In genomic region chr5:56314536-56314935, GRCh38 we compare ENCODE assay signal across 9 cellular contexts.
DNase-seq lines count a peak whose midpoint lies in the region; ATAC-seq and TF ChIP-seq lines count a peak whose summit lies in the region.
"Had no signal": no experiment of that assay in that cellular context is flagged by ENCODE, and none has a peak within 500 bp of the region (broad histone marks: within the 10 kb centered on the region; RNA-seq: fewer than 3 reads in every experiment).

No MANE protein-coding gene starts in this region.

- intact Hi-C loops in PC-3 (cut with micrococcal nuclease), result no loop called here
- intact Hi-C loops in left ventricle myocardium inferior (cut with micrococcal nuclease), result no loop called here

- POLR2A ChIA-PET in PC-3 (lab: Charles Lee; ENCODE audit: unreplicated experiment), result no interaction called here

- TF ChIP-seq CTCF in GM13977 (IDR thresholded peaks at IDR 0.05; ENCODE audit: extremely low read depth, insufficient read depth, missing control alignments), result peak; percentile 75
- TF ChIP-seq CTCF in PC-3 (conservative IDR thresholded peaks at IDR 0.05; ENCODE audit: low read depth, low read length), result peak; percentile 48
- peak; percentile 65 for TF ChIP-seq CTCF in left ventricle myocardium inferior (IDR thresholded peaks at IDR 0.05; ENCODE audit: borderline replicate concordance)

- H3K9me3 ChIP-seq in PC-3 (ENCODE audit: low read length) (no peaks in the 10 kb centered on the region), left ventricle myocardium inferior (replicated peaks) (no peaks in the 10 kb centered on the region)

- CTCF ChIA-PET in PC-3 (lab: Charles Lee), result no interaction called here

- no peaks in the 10 kb centered on the region for H3F3A ChIP-seq in PC-3 (ENCODE audit: low read length, unreplicated experiment)

- no peak overlapping the region for H3K4me3 ChIP-seq in PC-3 (ENCODE audit: low read length)
- H3K4me3 ChIP-seq in left ventricle myocardium inferior, result no peak overlapping the region

- no peaks in the 10 kb centered on the region for H3K9me2 ChIP-seq in PC-3 (replicated peaks; ENCODE audit: low read length)

- peak; percentile 26 for DNase-seq in Ammon's horn (ENCODE audit: low spot score)
- peak; percentile 58 for DNase-seq in GM13977 (ENCODE audit: low spot score)
- DNase-seq in PC-3, result peak; percentile 7
- DNase-seq in left ventricle myocardium inferior, result peak; percentile 17
- DNase-seq in activated CD8-positive, alpha-beta memory T cell treated with anti-CD3 and anti-CD28 coated beads, Interleukin-2, amount 50 U/mL, for 48 hours, result no peak
- DNase-seq: NCI-H1436 had no signal

- H3K27ac ChIP-seq in PC-3 (ENCODE audit: low read length), result no peak overlapping the region
- no peak overlapping the region for H3K27ac ChIP-seq in left ventricle myocardium inferior (replicated peaks)

- no peak overlapping the region for H3K4me2 ChIP-seq in PC-3 (ENCODE audit: low read length)

- H2AFZ ChIP-seq in PC-3 (ENCODE audit: low read length), result no peak overlapping the region

- H3K4me1 ChIP-seq in PC-3 (ENCODE audit: insufficient read depth, low read length), result no peaks in the 10 kb centered on the region
- peaks cover 16% of the 10 kb centered on the region for H3K4me1 ChIP-seq in left ventricle myocardium inferior

- H3K9ac ChIP-seq in PC-3 (ENCODE audit: low read length), result no peak overlapping the region

- no peaks in the 10 kb centered on the region for H3K79me2 ChIP-seq in PC-3 (ENCODE audit: low read length)

- H3K36me3 ChIP-seq in PC-3 (ENCODE audit: low read depth, low read length) (no peaks in the 10 kb centered on the region), left ventricle myocardium inferior (no peaks in the 10 kb centered on the region)

- in situ Hi-C loops in GM13977 (cut with MboI; ENCODE audit: low pct_unique_long_range_greater_than_20kb, low sequenced_read_pairs, unreplicated experiment), result no loop called here

- ATAC-seq in PC-3 (no peak), HG03565 (IDR thresholded peaks at IDR 0.05; ENCODE audit: unreplicated experiment) (no peak), HG03280 (IDR thresholded peaks at IDR 0.05; ENCODE audit: unreplicated experiment) (no peak), HG02798 (IDR thresholded peaks at IDR 0.05; ENCODE audit: poor library complexity, unreplicated experiment) (no peak)

- H3K27me3 ChIP-seq in PC-3 (ENCODE audit: low read length), result no peaks in the 10 kb centered on the region
- H3K27me3 ChIP-seq in left ventricle myocardium inferior (ENCODE audit: low read depth), result no peaks in the 10 kb centered on the region

- BruUV-seq in PC-3 (replicated peaks; lab: Mats Ljungman, UMichigan), result no TSS peak

- H4K20me1 ChIP-seq in PC-3 (ENCODE audit: low read length), result no peaks in the 10 kb centered on the region
